In genomic region chr1:1213153-1213918, GRCh38 we compare ENCODE assay signal across 12 cellular contexts. TPM values are rescaled to one million over a fixed set of nuclear protein-coding genes. Genes with fewer than 3 reads are reported as not detected.
DNase-seq lines count a peak whose midpoint lies in the region; ATAC-seq, FAIRE-seq and TF ChIP-seq lines count a peak whose summit lies in the region.
"Had no signal": no experiment of that assay in that cellular context is flagged by ENCODE, and none has a peak within 500 bp of the region (broad histone marks: within the 10 kb centered on the region; RNA-seq: fewer than 3 reads in every experiment).

No MANE protein-coding gene starts in this region.

- CTCF ChIA-PET in activated CD4-positive, alpha-beta memory T cell treated with anti-CD3 and anti-CD28 coated beads, Interleukin-2, amount 10 ng/mL, durations not matched to agents 7 days and 5 days (lab: Charles Lee): no interaction called here
- CTCF ChIA-PET in H1 (lab: Charles Lee; ENCODE audit: partially characterized antibody) (interaction anchor here (0.6 to 2.2 kb wide), 5 partner anchors 16 to 149 kb away, joined by 3 to 9 read pairs (median 3); partner anchors contain the start of gene TTLL10), Calu3 (lab: Charles Lee) (no interaction called here)

- ATAC-seq in foreskin keratinocyte: no peak

- H4K20me1 ChIP-seq in H9 (ENCODE audit: control insufficient read depth, insufficient read depth, insufficient read length) (no peaks in the 10 kb centered on the region), H1 (replicated peaks in 1 of 2; ENCODE audit: control insufficient read depth in 1 of 2, insufficient read depth in 2 of 2, low read length in 2 of 2) (peaks cover 3 to 7% of the 10 kb centered on the region in 2 experiments), smooth muscle cell (ENCODE audit: low read depth) (peaks cover 4% of the 10 kb centered on the region)

- intact Hi-C loops in spleen (cut with DNase I; ENCODE audit: low total_unique reads) (no loop called here), Calu3 (cut with micrococcal nuclease; ENCODE audit: unreplicated experiment) (no loop called here)

- H3K9me3 Mint-ChIP-seq in H9 (no peaks in the 10 kb centered on the region), Calu3 (ENCODE audit: low read depth, unreplicated experiment) (no peaks in the 10 kb centered on the region)
- peaks cover 2% of the 10 kb centered on the region for H3K9me3 Mint-ChIP-seq in activated CD4-positive, alpha-beta memory T cell treated with anti-CD3 and anti-CD28 coated beads, Interleukin-2, amount 10 ng/mL, durations not matched to agents 7 days and 5 days

- H2BK20ac ChIP-seq in H9 (ENCODE audit: low read depth, low read length, poor library complexity, severe bottlenecking) (no peak overlapping the region), H1 (ENCODE audit: low read length) (no peak overlapping the region)

- TF ChIP-seq CTCF in H9 (conservative IDR thresholded peaks at IDR 0.05) (no peak), H1 (IDR thresholded peaks at IDR 0.05; ENCODE audit: control extremely low read depth in 1 of 3, insufficient read depth in 1 of 3, low read depth in 1 of 3, low read length in 3 of 3) (no peak), spleen (IDR thresholded peaks at IDR 0.05 in 8 of 11, conservative IDR thresholded peaks at IDR 0.05 in 3 of 11) (no peak), smooth muscle cell (IDR thresholded peaks at IDR 0.05; ENCODE audit: borderline replicate concordance, insufficient read depth, poor library complexity, severe bottlenecking) (no peak), Calu3 (IDR thresholded peaks at IDR 0.05; ENCODE audit: unreplicated experiment) (no peak), foreskin keratinocyte (conservative IDR thresholded peaks at IDR 0.05) (no peak)

- H3F3A ChIP-seq in smooth muscle cell (ENCODE audit: low read depth): no peaks in the 10 kb centered on the region

- H3K4me1 Mint-ChIP-seq in H9: peaks cover under 1 to 4% of the 10 kb centered on the region in 2 experiments; a peak in 3 of 4 replicates
- H3K4me1 Mint-ChIP-seq in activated CD4-positive, alpha-beta memory T cell treated with anti-CD3 and anti-CD28 coated beads, Interleukin-2, amount 10 ng/mL, durations not matched to agents 7 days and 5 days: peaks cover 67% of the 10 kb centered on the region
- H3K4me1 Mint-ChIP-seq in Calu3 (ENCODE audit: low read depth, unreplicated experiment): peaks cover 4% of the 10 kb centered on the region

- H4K91ac ChIP-seq in H9 (ENCODE audit: insufficient read length, low read depth, low read length) (no peak overlapping the region), H1 (replicated peaks; ENCODE audit: insufficient read length, low read length) (no peak overlapping the region)

- H3K14ac ChIP-seq in H9 (ENCODE audit: insufficient read depth, low read length): no peak overlapping the region; the same call in 1 of the 2 replicates
- H3K14ac ChIP-seq in H1 (ENCODE audit: insufficient read length): no peak overlapping the region

- no peak overlapping the region for H3K4me2 ChIP-seq in H9 (ENCODE audit: insufficient read depth, insufficient read length, low read length)
- no peak overlapping the region for H3K4me2 ChIP-seq in H1 (ENCODE audit: insufficient read depth in 1 of 2, low read depth in 2 of 2, low read length in 2 of 2)
- no peak overlapping the region for H3K4me2 ChIP-seq in smooth muscle cell
- H3K4me2 ChIP-seq: KMS-11 had no signal

- H3K4me1 ChIP-seq in H9 (ENCODE audit: insufficient read depth, low read length) (no peaks in the 10 kb centered on the region), H1 (replicated peaks in 1 of 4; ENCODE audit: control insufficient read depth in 3 of 4, insufficient read depth in 4 of 4, low read length in 3 of 4) (no peaks in the 10 kb centered on the region; a peak in 1 of 7 replicates), spleen (peaks cover 41 to 87% (median 61%) of the 10 kb centered on the region in 6 donors), smooth muscle cell (ENCODE audit: low read depth) (no peaks in the 10 kb centered on the region), foreskin keratinocyte (no peaks in the 10 kb centered on the region)

- no peak for TF ChIP-seq RAD21 in H1 (IDR thresholded peaks at IDR 0.05 in 1 of 2, conservative IDR thresholded peaks at IDR 0.05 in 1 of 2; ENCODE audit: low read depth in 2 of 2, low read length in 2 of 2)

- H3K4me3 ChIP-seq in H1 (ENCODE audit: extremely low read depth in 1 of 4, insufficient read depth in 2 of 4, low read depth in 3 of 4, low read length in 4 of 4) (no peak overlapping the region), spleen (peak overlapping the region; percentile 22 to 64 (median 36)), smooth muscle cell (no peak overlapping the region)

- H2BK5ac ChIP-seq in H9 (ENCODE audit: insufficient read length, low read length) (no peak overlapping the region), H1 (ENCODE audit: low read depth, low read length) (no peak overlapping the region)

- WGBS in H9 (ENCODE audit: extremely low coverage, insufficient read length, low lambda C conversion rate): no CpG with 5 or more reads among the region's 42 CpGs
- 92% methylated on average over 23 of the region's 42 CpGs; no CpG with 5 or more reads in 1 of the 2 experiments for WGBS in H1 (ENCODE audit: extremely low coverage in 1 of 2, insufficient coverage in 1 of 2, insufficient read length in 1 of 2, insufficient replicate concordance in 2 of 2, low coverage in 1 of 2, low lambda C conversion rate in 2 of 2, missing lambda C conversion rate in 1 of 2), 2 experiments
- WGBS in spleen, 5 donors: 2 to 15% (median 11%) methylated on average over 18 to 42 of the region's 42 CpGs
- WGBS in smooth muscle cell (ENCODE audit: low lambda C conversion rate): 95% methylated on average over 39 of the region's 42 CpGs

- H3K4ac ChIP-seq in H9 (ENCODE audit: low read depth, low read length) (no peak overlapping the region), H1 (replicated peaks; ENCODE audit: insufficient read length, low read depth, low read length) (no peak overlapping the region)

- H3K9ac ChIP-seq in H9 (ENCODE audit: extremely low read depth, insufficient read length, low read length) (no peak overlapping the region), H1 (replicated peaks in 1 of 4; ENCODE audit: extremely low read depth in 1 of 4, low read depth in 3 of 4, low read length in 3 of 4) (no peak overlapping the region), smooth muscle cell (ENCODE audit: low read depth) (no peak overlapping the region)
- H3K9ac ChIP-seq: KMS-11 had no signal

- H3K79me2 ChIP-seq in H9 (ENCODE audit: insufficient read depth, low read length): no peaks in the 10 kb centered on the region
- H3K79me2 ChIP-seq in H1 (ENCODE audit: control insufficient read depth in 1 of 2, insufficient read depth in 2 of 2, low read length in 2 of 2): no peaks in the 10 kb centered on the region
- no peaks in the 10 kb centered on the region for H3K79me2 ChIP-seq in smooth muscle cell (ENCODE audit: low read depth)

- no peak overlapping the region for H2BK12ac ChIP-seq in H9 (ENCODE audit: insufficient read length, low read depth, low read length)
- H2BK12ac ChIP-seq in H1 (ENCODE audit: low read depth, low read length): no peak overlapping the region

- H3K36me3 ChIP-seq in H1 (ENCODE audit: control insufficient read depth in 2 of 4, insufficient read depth in 4 of 4, low read length in 3 of 4): peaks cover 0 to 13% (median 3%) of the 10 kb centered on the region in 4 experiments; a peak in 5 of 8 replicates
- peaks cover 0 to 38% (median 22%) of the 10 kb centered on the region in 6 donors for H3K36me3 ChIP-seq in spleen
- H3K36me3 ChIP-seq in smooth muscle cell (ENCODE audit: low read depth): no peaks in the 10 kb centered on the region

- peaks cover 5 to 17% (median 16%) of the 10 kb centered on the region in 3 experiments; a peak in 6 of 7 replicates for H3K36me3 Mint-ChIP-seq in H9 (ENCODE audit: insufficient read depth in 1 of 3, low read depth in 3 of 3)
- H3K36me3 Mint-ChIP-seq in activated CD4-positive, alpha-beta memory T cell treated with anti-CD3 and anti-CD28 coated beads, Interleukin-2, amount 10 ng/mL, durations not matched to agents 7 days and 5 days (ENCODE audit: low read depth): peaks cover 50% of the 10 kb centered on the region
- H3K36me3 Mint-ChIP-seq in Calu3 (ENCODE audit: insufficient read depth, unreplicated experiment): peaks cover 22% of the 10 kb centered on the region

- H3K56ac ChIP-seq in H9 (ENCODE audit: insufficient read length, low read depth, low read length) (no peak overlapping the region), H1 (replicated peaks; ENCODE audit: insufficient read length, low read depth, low read length) (no peak overlapping the region)

- no peak for FAIRE-seq in H1 (lab: Jason Lieb, UNC)
- FAIRE-seq: astrocyte had no signal

- H2BK15ac ChIP-seq in H9 (ENCODE audit: low read depth, low read length): peak overlapping the region; percentile 54; the same call in 1 of the 2 replicates
- no peak overlapping the region for H2BK15ac ChIP-seq in H1 (ENCODE audit: low read length)

- H3K27ac Mint-ChIP-seq in H9 (no peak overlapping the region), Calu3 (ENCODE audit: unreplicated experiment) (no peak overlapping the region)
- H3K27ac Mint-ChIP-seq in activated CD4-positive, alpha-beta memory T cell treated with anti-CD3 and anti-CD28 coated beads, Interleukin-2, amount 10 ng/mL, durations not matched to agents 7 days and 5 days: peak overlapping the region; percentile 72

- H3K4me3 Mint-ChIP-seq in H9 (no peak overlapping the region), Calu3 (ENCODE audit: low read depth, unreplicated experiment) (no peak overlapping the region)
- H3K4me3 Mint-ChIP-seq in activated CD4-positive, alpha-beta memory T cell treated with anti-CD3 and anti-CD28 coated beads, Interleukin-2, amount 10 ng/mL, durations not matched to agents 7 days and 5 days: peak overlapping the region; percentile 71

- DNase-seq in H9 (no peak), H1 (ENCODE audit: low read depth in 1 of 2, low spot score in 2 of 2) (no peak), spleen (peak; percentile 81), smooth muscle cell (lab: John Stamatoyannopoulos, UW; ENCODE audit: unreplicated experiment) (no peak), Calu3 (no peak), foreskin keratinocyte (no peak), NCI-H2196 (lab: John Stamatoyannopoulos, UW; ENCODE audit: unreplicated experiment) (no peak)
- peak; percentile 49 for DNase-seq in activated CD4-positive, alpha-beta memory T cell treated with anti-CD3 and anti-CD28 coated beads, Interleukin-2, amount 10 ng/mL, durations not matched to agents 7 days and 5 days
- DNase-seq: NCI-H526 had no signal

- H2BK120ac ChIP-seq in H9 (ENCODE audit: low read depth, low read length, poor library complexity, severe bottlenecking): no peak overlapping the region
- no peak overlapping the region for H2BK120ac ChIP-seq in H1 (replicated peaks; ENCODE audit: low read depth, low read length)

- no peak overlapping the region for H2AK5ac ChIP-seq in H9 (ENCODE audit: insufficient read length, low read length)
- H2AK5ac ChIP-seq in H1 (ENCODE audit: low read depth, low read length): no peak overlapping the region

- H3K23ac ChIP-seq in H9 (ENCODE audit: insufficient read length, low read depth, low read length) (no peak overlapping the region), H1 (ENCODE audit: insufficient read length) (no peak overlapping the region)

- H3K9me3 ChIP-seq in H9 (ENCODE audit: control insufficient read depth, low read depth, low read length): no peaks in the 10 kb centered on the region
- no peaks in the 10 kb centered on the region for H3K9me3 ChIP-seq in H1 (ENCODE audit: insufficient read depth in 2 of 2, low read depth in 1 of 2, low read length in 1 of 2)
- no peaks in the 10 kb centered on the region for H3K9me3 ChIP-seq in spleen
- H3K9me3 ChIP-seq in smooth muscle cell (replicated peaks; ENCODE audit: low read depth): no peaks in the 10 kb centered on the region

- no peak for TF ChIP-seq EP300 in H1 (IDR thresholded peaks at IDR 0.05; ENCODE audit: borderline replicate concordance in 1 of 2, low read depth in 2 of 2, low read length in 2 of 2)

- H3K18ac ChIP-seq in H9 (ENCODE audit: insufficient read length, low read depth, low read length) (no peak overlapping the region), H1 (ENCODE audit: extremely low read depth, low read length) (no peak overlapping the region)

- H4K5ac ChIP-seq in H9 (ENCODE audit: insufficient read length, low read depth, low read length) (no peak overlapping the region), H1 (ENCODE audit: insufficient read length, low read depth, low read length) (no peak overlapping the region)

- BruUV-seq in Calu3 (replicated peaks; lab: Mats Ljungman, UMichigan): no TSS peak

- H3K27ac ChIP-seq in H9 (ENCODE audit: insufficient read length, low read depth, low read length) (no peak overlapping the region), H1 (ENCODE audit: low read depth, low read length) (no peak overlapping the region), spleen (peak overlapping the region in 7 of 8 donors; percentile 32 to 82 (median 75)), smooth muscle cell (ENCODE audit: low read depth) (no peak overlapping the region), foreskin keratinocyte (no peak overlapping the region)
- H3K27ac ChIP-seq: KMS-11 had no signal

- no peak for TF ChIP-seq POLR2A in H1 (IDR thresholded peaks at IDR 0.05; ENCODE audit: control extremely low read depth in 1 of 2, low read depth in 2 of 2, low read length in 2 of 2)
- no peak for TF ChIP-seq POLR2A in spleen (IDR thresholded peaks at IDR 0.05)

- H3K27me3 Mint-ChIP-seq in H9 (ENCODE audit: low read depth) (peaks cover 2% of the 10 kb centered on the region), Calu3 (ENCODE audit: unreplicated experiment) (peaks cover 6% of the 10 kb centered on the region)
- no peaks in the 10 kb centered on the region for H3K27me3 Mint-ChIP-seq in activated CD4-positive, alpha-beta memory T cell treated with anti-CD3 and anti-CD28 coated beads, Interleukin-2, amount 10 ng/mL, durations not matched to agents 7 days and 5 days

- H3K79me1 ChIP-seq in H9 (ENCODE audit: insufficient read depth, low read depth, low read length, poor library complexity, severe bottlenecking): no peaks in the 10 kb centered on the region
- no peaks in the 10 kb centered on the region for H3K79me1 ChIP-seq in H1 (ENCODE audit: low read depth, low read length)

- H3T11ph ChIP-seq in H9 (ENCODE audit: low read length): no peak overlapping the region

- no peak overlapping the region for H2AFZ ChIP-seq in H9 (ENCODE audit: low read length)
- H2AFZ ChIP-seq in H1 (ENCODE audit: low read length): no peak overlapping the region
- no peak overlapping the region for H2AFZ ChIP-seq in smooth muscle cell (ENCODE audit: low read depth)

- POLR2A ChIA-PET in activated CD4-positive, alpha-beta memory T cell treated with anti-CD3 and anti-CD28 coated beads, Interleukin-2, amount 10 ng/mL, durations not matched to agents 7 days and 5 days (lab: Charles Lee): interaction anchor here (0.9 to 2.5 kb wide), 8 partner anchors 9 to 84 kb away, joined by 3 to 14 read pairs (median 4); partner anchors contain the start of genes B3GALT6, SDF4 and UBE2J2
- POLR2A ChIA-PET in H1 (lab: Charles Lee; ENCODE audit: partially characterized antibody): no interaction called here

- H4K8ac ChIP-seq in H9 (replicated peaks; ENCODE audit: insufficient read length, low read depth, low read length) (no peak overlapping the region), H1 (ENCODE audit: extremely low read depth, insufficient read depth, low read length) (peak overlapping the region; percentile 68)

- H3K23me2 ChIP-seq in H9 (ENCODE audit: insufficient read length, low read depth, low read length, poor library complexity, severe bottlenecking) (no peaks in the 10 kb centered on the region), H1 (ENCODE audit: low read depth, low read length) (no peaks in the 10 kb centered on the region)

- H3K27me3 ChIP-seq in H9 (ENCODE audit: insufficient read depth, low read length) (no peaks in the 10 kb centered on the region), H1 (replicated peaks in 1 of 4; ENCODE audit: control insufficient read depth in 3 of 4, extremely low read depth in 1 of 4, insufficient read depth in 3 of 4, low read length in 3 of 4) (no peaks in the 10 kb centered on the region), spleen (replicated peaks in 1 of 7) (peaks cover 0 to 49% (median 0%) of the 10 kb centered on the region in 7 donors), smooth muscle cell (ENCODE audit: low read depth) (no peaks in the 10 kb centered on the region), foreskin keratinocyte (peaks cover 4% of the 10 kb centered on the region)

RNA-seq across cellular contexts. Expression of gene TNFRSF4, which starts 0.6 kb away (rescaled TPM):
- 0.24 and 0.33 TPM in 2 replicates for total RNA-seq in H9 (2021)
- 100 to 1,000 TPM; 237 to 243 TPM for total RNA-seq in activated CD4-positive, alpha-beta memory T cell treated with anti-CD3 and anti-CD28 coated beads, Interleukin-2, amount 10 ng/mL, durations not matched to agents 7 days and 5 days
- not detected in 2 replicates for total RNA-seq in H1 (2021; fragmentation: NEBNext Ultra II Directional; extraction: Animal tissue kit (Norgen Biotek cat#: 25700))
- polyA plus RNA-seq in H1 (2011; rRNA removed): 0.06 TPM in 1 of 2 replicates, not detected in the other
- 0.14 TPM for polyA plus RNA-seq in H1 (2011; cell fraction: cytosol; rRNA removed)
- polyA plus RNA-seq in H1 (2011; cell fraction: nucleus; rRNA removed): 0.19 TPM
- not detected in 4 replicates for polyA plus RNA-seq in H1 (2012, experiment 1 of 2)
- not detected for polyA plus RNA-seq in H1 (2012, experiment 2 of 2)
- polyA plus RNA-seq in H1 (2013, experiment 1 of 2): not detected
- 0.07 TPM for polyA plus RNA-seq in H1 (2013, experiment 2 of 2)
- polyA minus RNA-seq in H1 (2011; rRNA and poly(A)+ RNA removed): not detected in 2 replicates
- not detected for polyA minus RNA-seq in H1 (2011; cell fraction: cytosol; rRNA and poly(A)+ RNA removed)
- not detected for polyA minus RNA-seq in H1 (2011; cell fraction: nucleus; rRNA and poly(A)+ RNA removed)
- 10 to 100 TPM in 5 of 7 donors, 1 to 10 TPM in 2; 6.6 to 18.9 (median 12.5) TPM for total RNA-seq in spleen
- polyA plus RNA-seq in spleen: 10 to 100 TPM; 14.7 to 23.4 (median 14.7) TPM
- 0.54 TPM in 1 of 2 replicates, not detected in the other for total RNA-seq in smooth muscle cell
- polyA plus RNA-seq in smooth muscle cell: 0.79 TPM in 1 of 2 replicates, not detected in the other
- total RNA-seq in Calu3 (2022): not detected in 2 replicates
- total RNA-seq in foreskin keratinocyte: not detected in 2 replicates
- polyA plus RNA-seq in foreskin keratinocyte: not detected in 2 replicates
- total RNA-seq: Daoy had no signal

RNA-seq across cellular contexts. Expression of gene TNFRSF18, which starts 6.9 kb away (rescaled TPM):
- total RNA-seq in H9 (2021) (1.9 and 2.0 TPM in 2 replicates), spleen (1 to 10 TPM; 5.2 to 9.9 (median 7.5) TPM), smooth muscle cell (1.9 and 4.8 TPM in 2 replicates), Calu3 (2022) (0.66 TPM in 1 of 2 replicates, not detected in the other), foreskin keratinocyte (0.65 and 0.85 TPM in 2 replicates)
- total RNA-seq in activated CD4-positive, alpha-beta memory T cell treated with anti-CD3 and anti-CD28 coated beads, Interleukin-2, amount 10 ng/mL, durations not matched to agents 7 days and 5 days: 100 to 1,000 TPM; 115 to 116 TPM
- total RNA-seq in H1 (2021; fragmentation: NEBNext Ultra II Directional; extraction: Animal tissue kit (Norgen Biotek cat#: 25700)): 0.92 and 1.5 TPM in 2 replicates
- polyA plus RNA-seq in H1 (2011; rRNA removed) (2.5 and 2.7 TPM in 2 replicates), spleen (10 to 100 TPM in 1 of 3 donors, 1 to 10 TPM in 2; 7.2 to 16.3 (median 9.3) TPM), smooth muscle cell (12.2 and 15.8 TPM in 2 replicates), foreskin keratinocyte (0.82 and 1.3 TPM in 2 replicates)
- polyA plus RNA-seq in H1 (2011; cell fraction: cytosol; rRNA removed): 2.9 TPM
- 4.8 TPM for polyA plus RNA-seq in H1 (2011; cell fraction: nucleus; rRNA removed)
- polyA plus RNA-seq in H1 (2012, experiment 1 of 2): 0.51 to 2.0 TPM (median 1.5 TPM) in 4 replicates
- polyA plus RNA-seq in H1 (2012, experiment 2 of 2): 1.4 TPM
- polyA plus RNA-seq in H1 (2013, experiment 1 of 2): 1.4 TPM
- 1.5 TPM for polyA plus RNA-seq in H1 (2013, experiment 2 of 2)
- polyA minus RNA-seq in H1 (2011; rRNA and poly(A)+ RNA removed): not detected in 2 replicates
- polyA minus RNA-seq in H1 (2011; cell fraction: cytosol; rRNA and poly(A)+ RNA removed): not detected
- not detected for polyA minus RNA-seq in H1 (2011; cell fraction: nucleus; rRNA and poly(A)+ RNA removed)

RNA-seq across cellular contexts. Expression of gene SDF4, which starts 18.5 kb away (rescaled TPM):
- total RNA-seq in H9 (2021): 82.0 and 84.7 TPM in 2 replicates
- total RNA-seq in activated CD4-positive, alpha-beta memory T cell treated with anti-CD3 and anti-CD28 coated beads, Interleukin-2, amount 10 ng/mL, durations not matched to agents 7 days and 5 days: 100 to 1,000 TPM; 181 TPM
- 72.2 and 75.6 TPM in 2 replicates for total RNA-seq in H1 (2021; fragmentation: NEBNext Ultra II Directional; extraction: Animal tissue kit (Norgen Biotek cat#: 25700))
- 45.5 and 69.8 TPM in 2 replicates for polyA plus RNA-seq in H1 (2011; rRNA removed)
- 62.5 TPM for polyA plus RNA-seq in H1 (2011; cell fraction: cytosol; rRNA removed)
- 89.3 TPM for polyA plus RNA-seq in H1 (2011; cell fraction: nucleus; rRNA removed)
- 63.1 to 79.8 TPM (median 77.9 TPM) in 4 replicates for polyA plus RNA-seq in H1 (2012, experiment 1 of 2)
- polyA plus RNA-seq in H1 (2012, experiment 2 of 2): 55.0 TPM
- 110 TPM for polyA plus RNA-seq in H1 (2013, experiment 1 of 2)
- polyA plus RNA-seq in H1 (2013, experiment 2 of 2): 117 TPM
- 13.2 and 16.8 TPM in 2 replicates for polyA minus RNA-seq in H1 (2011; rRNA and poly(A)+ RNA removed)
- 32.2 TPM for polyA minus RNA-seq in H1 (2011; cell fraction: cytosol; rRNA and poly(A)+ RNA removed)
- polyA minus RNA-seq in H1 (2011; cell fraction: nucleus; rRNA and poly(A)+ RNA removed): 39.2 TPM
- 100 to 1,000 TPM in 4 of 7 donors, 10 to 100 TPM in 3; 87.2 to 145 (median 114) TPM for total RNA-seq in spleen
- 10 to 100 TPM; 39.1 to 84.2 (median 49.4) TPM for polyA plus RNA-seq in spleen
- total RNA-seq in smooth muscle cell: 75.0 and 94.9 TPM in 2 replicates
- 263 TPM in 2 replicates for polyA plus RNA-seq in smooth muscle cell
- 128 and 161 TPM in 2 replicates for total RNA-seq in Calu3 (2022)
- total RNA-seq in foreskin keratinocyte: 81.9 and 92.3 TPM in 2 replicates
- polyA plus RNA-seq in foreskin keratinocyte: 106 and 112 TPM in 2 replicates

RNA-seq across cellular contexts. Expression of gene B3GALT6, which starts 18.7 kb away (rescaled TPM):
- total RNA-seq in H9 (2021): 27.0 and 27.1 TPM in 2 replicates
- 10 to 100 TPM; 13.3 to 14.4 TPM for total RNA-seq in activated CD4-positive, alpha-beta memory T cell treated with anti-CD3 and anti-CD28 coated beads, Interleukin-2, amount 10 ng/mL, durations not matched to agents 7 days and 5 days
- 18.2 and 18.4 TPM in 2 replicates for total RNA-seq in H1 (2021; fragmentation: NEBNext Ultra II Directional; extraction: Animal tissue kit (Norgen Biotek cat#: 25700))
- polyA plus RNA-seq in H1 (2011; rRNA removed): 20.4 and 23.1 TPM in 2 replicates
- polyA plus RNA-seq in H1 (2011; cell fraction: cytosol; rRNA removed): 15.3 TPM
- 17.2 TPM for polyA plus RNA-seq in H1 (2011; cell fraction: nucleus; rRNA removed)
- polyA plus RNA-seq in H1 (2012, experiment 1 of 2): 10.3 to 13.2 TPM (median 12.4 TPM) in 4 replicates
- 14.7 TPM for polyA plus RNA-seq in H1 (2012, experiment 2 of 2)
- 14.0 TPM for polyA plus RNA-seq in H1 (2013, experiment 1 of 2)
- polyA plus RNA-seq in H1 (2013, experiment 2 of 2): 13.4 TPM
- 3.6 and 5.1 TPM in 2 replicates for polyA minus RNA-seq in H1 (2011; rRNA and poly(A)+ RNA removed)
- polyA minus RNA-seq in H1 (2011; cell fraction: cytosol; rRNA and poly(A)+ RNA removed): 11.4 TPM
- 18.1 TPM for polyA minus RNA-seq in H1 (2011; cell fraction: nucleus; rRNA and poly(A)+ RNA removed)
- total RNA-seq in spleen: 10 to 100 TPM; 13.2 to 25.1 (median 19.3) TPM
- 10 to 100 TPM in 2 of 3 donors, 1 to 10 TPM in 1; 7.9 to 16.6 (median 12.1) TPM for polyA plus RNA-seq in spleen
- 12.9 and 15.0 TPM in 2 replicates for total RNA-seq in smooth muscle cell
- polyA plus RNA-seq in smooth muscle cell: 33.2 and 39.3 TPM in 2 replicates
- total RNA-seq in Calu3 (2022): 23.4 and 25.9 TPM in 2 replicates
- 12.2 and 12.7 TPM in 2 replicates for total RNA-seq in foreskin keratinocyte
- polyA plus RNA-seq in foreskin keratinocyte: 13.1 and 13.6 TPM in 2 replicates

RNA-seq across cellular contexts. Expression of gene C1QTNF12, which starts 33.2 kb away (rescaled TPM):
- total RNA-seq in H9 (2021): 4.4 and 4.7 TPM in 2 replicates
- total RNA-seq in activated CD4-positive, alpha-beta memory T cell treated with anti-CD3 and anti-CD28 coated beads, Interleukin-2, amount 10 ng/mL, durations not matched to agents 7 days and 5 days: 1 to 10 TPM; 2.0 to 4.2 TPM
- 3.7 and 4.9 TPM in 2 replicates for total RNA-seq in H1 (2021; fragmentation: NEBNext Ultra II Directional; extraction: Animal tissue kit (Norgen Biotek cat#: 25700))
- 2.1 and 4.8 TPM in 2 replicates for polyA plus RNA-seq in H1 (2011; rRNA removed)
- 1.6 TPM for polyA plus RNA-seq in H1 (2011; cell fraction: cytosol; rRNA removed)
- 19.7 TPM for polyA plus RNA-seq in H1 (2011; cell fraction: nucleus; rRNA removed)
- polyA plus RNA-seq in H1 (2012, experiment 1 of 2): 2.3 to 5.1 TPM (median 3.6 TPM) in 4 replicates
- 2.6 TPM for polyA plus RNA-seq in H1 (2012, experiment 2 of 2)
- polyA plus RNA-seq in H1 (2013, experiment 1 of 2): 3.7 TPM
- 3.6 TPM for polyA plus RNA-seq in H1 (2013, experiment 2 of 2)
- polyA minus RNA-seq in H1 (2011; rRNA and poly(A)+ RNA removed): not detected in 2 replicates
- polyA minus RNA-seq in H1 (2011; cell fraction: cytosol; rRNA and poly(A)+ RNA removed): 2.5 TPM
- polyA minus RNA-seq in H1 (2011; cell fraction: nucleus; rRNA and poly(A)+ RNA removed): 3.3 TPM
- total RNA-seq in spleen: 1 to 10 TPM in 3 of 7 donors, under 1 TPM in 1, not detected in 3; 0.87 to 3.6 (median 1.8) TPM
- 1 to 10 TPM; 1.3 to 5.5 (median 1.4) TPM for polyA plus RNA-seq in spleen
- total RNA-seq in smooth muscle cell: 1.8 and 1.9 TPM in 2 replicates
- polyA plus RNA-seq in smooth muscle cell: 5.4 and 12.3 TPM in 2 replicates
- 2.0 and 4.2 TPM in 2 replicates for total RNA-seq in Calu3 (2022)
- total RNA-seq in foreskin keratinocyte: 0.53 and 1.0 TPM in 2 replicates
- 0.75 and 1.1 TPM in 2 replicates for polyA plus RNA-seq in foreskin keratinocyte
- total RNA-seq: Daoy had no signal

Comparison
In these comparisons a context has a peak if more than half of its experiments do, and no peak if none do; other contexts are left out.
1. DNase-seq: peak in activated CD4-positive, alpha-beta memory T cell treated with anti-CD3 and anti-CD28 coated beads, Interleukin-2, amount 10 ng/mL, durations not matched to agents 7 days and 5 days (single experiment) and spleen (single experiment); none in H9 (single experiment), H1 (0 of 2), smooth muscle cell (single experiment), Calu3 (single experiment), foreskin keratinocyte (0 of 2) and NCI-H2196 (single experiment).
2. H3K27ac ChIP-seq: peak in spleen (7 of 8); none in H9 (single experiment), H1 (single experiment), smooth muscle cell (single experiment) and foreskin keratinocyte (single experiment).
3. H3K4me3 ChIP-seq: peak in spleen (8 of 8); none in H1 (0 of 4) and smooth muscle cell (single experiment).
4. RNA of gene TNFRSF4, which starts 0.6 kb away (total RNA-seq): 237 to 243 TPM in activated CD4-positive, alpha-beta memory T cell treated with anti-CD3 and anti-CD28 coated beads, Interleukin-2, amount 10 ng/mL, durations not matched to agents 7 days and 5 days; 6.6 to 18.9 TPM in spleen, not detected in Calu3, 0.24 to 0.33 TPM in H9, not detected in H1, 0.54 TPM in smooth muscle cell and not detected in foreskin keratinocyte; every median in the first group is over 10 times any median in the second.
5. RNA of gene TNFRSF18, which starts 6.9 kb away (total RNA-seq): 115 to 116 TPM in activated CD4-positive, alpha-beta memory T cell treated with anti-CD3 and anti-CD28 coated beads, Interleukin-2, amount 10 ng/mL, durations not matched to agents 7 days and 5 days; 5.2 to 9.9 TPM in spleen, 1.9 to 4.8 TPM in smooth muscle cell, 1.9 to 2.0 TPM in H9, 0.92 to 1.5 TPM in H1, 0.65 to 0.85 TPM in foreskin keratinocyte and 0.66 TPM in Calu3; every median in the first group is over 10 times any median in the second.